In genomic region chr12:39905152-39905551, GRCh38 we compare ENCODE assay signal across 11 cellular contexts.
DNase-seq lines count a peak whose midpoint lies in the region; ATAC-seq and TF ChIP-seq lines count a peak whose summit lies in the region.
"Had no signal": no experiment of that assay in that cellular context is flagged by ENCODE, and none has a peak within 500 bp of the region (broad histone marks: within the 10 kb centered on the region; RNA-seq: fewer than 3 reads in every experiment).

No MANE protein-coding gene starts in this region.

- intact Hi-C loops in activated CD4-positive, alpha-beta memory T cell treated with anti-CD3 and anti-CD28 coated beads for 36 hours (cut with micrococcal nuclease), result no loop called here
- intact Hi-C loops in CD4-positive, alpha-beta T cell (cut with DNase I, micrococcal nuclease), result no loop called here

- CTCF ChIA-PET in activated CD4-positive, alpha-beta memory T cell treated with anti-CD3 and anti-CD28 coated beads for 36 hours (lab: Charles Lee), result interaction anchor here (0.6 kb wide), 1 partner anchor 597 kb away, joined by 4 read pairs; no protein-coding TSS in a partner anchor
- CTCF ChIA-PET in CD4-positive, alpha-beta T cell (lab: Charles Lee), result interaction anchor here (1.0 kb wide), 1 partner anchor 20 kb away, joined by 3 read pairs; no protein-coding TSS in a partner anchor

- POLR2A ChIA-PET in activated CD4-positive, alpha-beta memory T cell treated with anti-CD3 and anti-CD28 coated beads for 36 hours (lab: Charles Lee), result no interaction called here
- POLR2A ChIA-PET in CD4-positive, alpha-beta T cell (lab: Charles Lee), result no interaction called here

- H3K27ac Mint-ChIP-seq in neural crest cell (ENCODE audit: unreplicated experiment), result peak overlapping the region; percentile 67
- H3K27ac Mint-ChIP-seq in activated CD4-positive, alpha-beta memory T cell treated with anti-CD3 and anti-CD28 coated beads for 36 hours, result no peak overlapping the region
- no peak overlapping the region for H3K27ac Mint-ChIP-seq in CD4-positive, alpha-beta T cell
- H3K27ac Mint-ChIP-seq: activated naive CD8-positive, alpha-beta T cell treated with anti-CD3 and anti-CD28 coated beads for 36 hours had no signal

- H3K27me3 Mint-ChIP-seq in neural crest cell (ENCODE audit: low read depth), result no peaks in the 10 kb centered on the region
- no peaks in the 10 kb centered on the region for H3K27me3 Mint-ChIP-seq in activated CD4-positive, alpha-beta memory T cell treated with anti-CD3 and anti-CD28 coated beads for 36 hours
- H3K27me3 Mint-ChIP-seq in CD4-positive, alpha-beta T cell, result no peaks in the 10 kb centered on the region
- H3K27me3 Mint-ChIP-seq: activated naive CD8-positive, alpha-beta T cell treated with anti-CD3 and anti-CD28 coated beads for 36 hours had no signal

- H3K4me3 ChIP-seq in fibroblast of pulmonary artery (replicated peaks; ENCODE audit: low read depth, low read length), result no peak overlapping the region

- TF ChIP-seq CTCF in fibroblast of pulmonary artery (IDR thresholded peaks at IDR 0.05; ENCODE audit: low read length, missing control alignments), result no peak
- TF ChIP-seq CTCF in neural crest cell (conservative IDR thresholded peaks at IDR 0.05), result no peak
- TF ChIP-seq CTCF in CD4-positive, alpha-beta T cell (IDR thresholded peaks at IDR 0.05), result no peak

- DNase-seq in AG08395 (ENCODE audit: low spot score) (peak; percentile 77), SK-N-DZ (ENCODE audit: low spot score) (peak; percentile 70), fibroblast of pulmonary artery (ENCODE audit: low read depth) (peak; percentile 16), neural crest cell (ENCODE audit: low read depth, low spot score) (no peak), activated gamma-delta T cell treated with Interleukin-2 at 50 U/mL for 16 hours (no peak)
- DNase-seq in activated CD4-positive, alpha-beta memory T cell treated with anti-CD3 and anti-CD28 coated beads for 36 hours, result no peak
- DNase-seq in activated T-cell treated with anti-CD3 and anti-CD28 coated beads, Interleukin-2, amount 50 U/mL, for 48 hours, result no peak
- no peak for DNase-seq in CD4-positive, alpha-beta T cell
- DNase-seq: activated CD4-positive, alpha-beta T cell treated with anti-CD3 and anti-CD28 coated beads for 4 hours; activated naive CD8-positive, alpha-beta T cell treated with anti-CD3 and anti-CD28 coated beads for 36 hours had no signal

- H3K9me3 ChIP-seq in CD4-positive, alpha-beta T cell (ENCODE audit: control insufficient read depth, low read length), result no peaks in the 10 kb centered on the region

- no peak overlapping the region for H3K4me3 Mint-ChIP-seq in neural crest cell
- H3K4me3 Mint-ChIP-seq in activated CD4-positive, alpha-beta memory T cell treated with anti-CD3 and anti-CD28 coated beads for 36 hours, result no peak overlapping the region
- no peak overlapping the region for H3K4me3 Mint-ChIP-seq in CD4-positive, alpha-beta T cell
- H3K4me3 Mint-ChIP-seq: activated naive CD8-positive, alpha-beta T cell treated with anti-CD3 and anti-CD28 coated beads for 36 hours had no signal

- no peaks in the 10 kb centered on the region for H3K4me1 Mint-ChIP-seq in neural crest cell
- H3K4me1 Mint-ChIP-seq in activated CD4-positive, alpha-beta memory T cell treated with anti-CD3 and anti-CD28 coated beads for 36 hours (ENCODE audit: low read depth), result peaks cover 4% of the 10 kb centered on the region
- no peaks in the 10 kb centered on the region for H3K4me1 Mint-ChIP-seq in CD4-positive, alpha-beta T cell (ENCODE audit: low read depth)

- no peaks in the 10 kb centered on the region for H3K27me3 ChIP-seq in CD4-positive, alpha-beta T cell (ENCODE audit: control insufficient read depth, insufficient read depth, low read length)

- no peak for ATAC-seq in CD4-positive, alpha-beta T cell (ENCODE audit: poor library complexity)

- H3K9me3 Mint-ChIP-seq in neural crest cell, result no peaks in the 10 kb centered on the region
- H3K9me3 Mint-ChIP-seq in activated CD4-positive, alpha-beta memory T cell treated with anti-CD3 and anti-CD28 coated beads for 36 hours, result peaks cover 2% of the 10 kb centered on the region
- H3K9me3 Mint-ChIP-seq in CD4-positive, alpha-beta T cell, result no peaks in the 10 kb centered on the region
- H3K9me3 Mint-ChIP-seq: activated naive CD8-positive, alpha-beta T cell treated with anti-CD3 and anti-CD28 coated beads for 36 hours had no signal

- no peaks in the 10 kb centered on the region for H3K36me3 Mint-ChIP-seq in neural crest cell (ENCODE audit: low read depth)
- no peaks in the 10 kb centered on the region for H3K36me3 Mint-ChIP-seq in activated CD4-positive, alpha-beta memory T cell treated with anti-CD3 and anti-CD28 coated beads for 36 hours
- H3K36me3 Mint-ChIP-seq in CD4-positive, alpha-beta T cell (ENCODE audit: low read depth), result no peaks in the 10 kb centered on the region
- H3K36me3 Mint-ChIP-seq: activated naive CD8-positive, alpha-beta T cell treated with anti-CD3 and anti-CD28 coated beads for 36 hours had no signal

- H3K27ac ChIP-seq in CD4-positive, alpha-beta T cell (ENCODE audit: low read depth, low read length), result no peak overlapping the region
- H3K27ac ChIP-seq: parathyroid adenoma had no signal

Comparison
In these comparisons a context has a peak if more than half of its experiments do, and no peak if none do; other contexts are left out.
1. DNase-seq: peak in AG08395 (single experiment), SK-N-DZ (single experiment) and fibroblast of pulmonary artery (single experiment); none in neural crest cell (single experiment), activated gamma-delta T cell treated with Interleukin-2 at 50 U/mL for 16 hours (single experiment), activated CD4-positive, alpha-beta memory T cell treated with anti-CD3 and anti-CD28 coated beads for 36 hours (single experiment), activated T-cell treated with anti-CD3 and anti-CD28 coated beads, Interleukin-2, amount 50 U/mL, for 48 hours (0 of 2) and CD4-positive, alpha-beta T cell (0 of 10).